ENCODE assay signal across 12 cellular contexts in the genomic region with DNA sequence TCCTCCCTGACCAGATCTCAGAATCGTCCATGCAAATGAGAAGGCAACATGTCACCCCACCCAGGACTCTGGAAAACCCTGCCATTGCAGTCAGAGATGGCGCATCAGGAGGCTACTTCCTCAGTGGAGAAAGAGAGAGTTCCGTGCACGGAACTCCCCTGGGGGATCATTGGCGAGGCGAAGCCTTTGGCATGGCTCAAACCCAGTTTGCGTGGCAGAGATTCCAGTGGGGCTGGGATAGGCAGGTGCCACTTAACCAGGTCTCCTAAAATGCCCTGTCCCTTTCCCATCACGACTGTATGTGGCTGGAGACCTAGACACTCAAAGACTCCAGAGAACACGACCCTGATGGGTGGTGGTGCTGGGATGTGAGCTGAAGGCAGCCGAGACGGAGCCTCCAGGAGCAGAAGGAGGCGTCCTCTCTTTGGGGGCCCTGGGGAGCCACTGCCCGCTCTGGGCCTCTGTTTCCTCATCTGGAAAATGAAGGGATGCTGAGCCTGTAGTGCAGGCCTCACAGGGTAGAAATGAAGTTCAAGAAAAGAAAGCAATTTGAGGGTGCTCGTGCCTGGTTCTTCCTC. TPM values are rescaled to one million over a fixed set of nuclear protein-coding genes. Genes with fewer than 3 reads are reported as not detected.
DNase-seq lines count a peak whose midpoint lies in the region; ATAC-seq and TF ChIP-seq lines count a peak whose summit lies in the region.
"Had no signal": no experiment of that assay in that cellular context is flagged by ENCODE, and none has a peak within 500 bp of the region (broad histone marks: within the 10 kb centered on the region; RNA-seq: fewer than 3 reads in every experiment).

No MANE protein-coding gene starts in this region.

- no peaks in the 10 kb centered on the region for H3K4me1 ChIP-seq in suprapubic skin

- H3K27ac ChIP-seq in KOPT-K1 (ENCODE audit: low read depth, low read length, poor library complexity, severe bottlenecking) (peak overlapping the region; percentile 98), suprapubic skin (no peak overlapping the region)

- peaks cover 72% of the 10 kb centered on the region for H3K36me3 ChIP-seq in KOPT-K1 (ENCODE audit: insufficient read depth, low read length)
- H3K36me3 ChIP-seq in suprapubic skin, result peaks cover 68% of the 10 kb centered on the region

- H3K4me1 Mint-ChIP-seq in activated CD4-positive, alpha-beta T cell treated with anti-CD3 and anti-CD28 coated beads, Interleukin-2, amount 10 ng/mL, durations not matched to agents 24 days and 14 days, result peaks cover 42% of the 10 kb centered on the region
- H3K4me1 Mint-ChIP-seq in dendritic cell treated with granulocyte-macrophage colony-stimulating factor and Interleukin-4, amounts not matched to agents 40 ng/mL and 50 ng/mL, for 4 days (ENCODE audit: low read depth), result peaks cover 40% of the 10 kb centered on the region
- peaks cover 24 to 40% of the 10 kb centered on the region in 2 donors for H3K4me1 Mint-ChIP-seq in stimulated activated naive B cell treated with anti-CD40 and anti-IgM and Interleukin-4, amounts not matched to agents 10 μg/mL and 1 μg/mL and 100 μg/mL, for 72 hours

- H3K4me3 Mint-ChIP-seq in activated CD4-positive, alpha-beta T cell treated with anti-CD3 and anti-CD28 coated beads, Interleukin-2, amount 10 ng/mL, durations not matched to agents 24 days and 14 days, result peak overlapping the region; percentile 95
- no peak overlapping the region for H3K4me3 Mint-ChIP-seq in dendritic cell treated with granulocyte-macrophage colony-stimulating factor and Interleukin-4, amounts not matched to agents 40 ng/mL and 50 ng/mL, for 4 days
- peak overlapping the region; percentile 79 to 80 for H3K4me3 Mint-ChIP-seq in stimulated activated naive B cell treated with anti-CD40 and anti-IgM and Interleukin-4, amounts not matched to agents 10 μg/mL and 1 μg/mL and 100 μg/mL, for 72 hours

- no peaks in the 10 kb centered on the region for H3K9me3 Mint-ChIP-seq in activated CD4-positive, alpha-beta T cell treated with anti-CD3 and anti-CD28 coated beads, Interleukin-2, amount 10 ng/mL, durations not matched to agents 24 days and 14 days
- no peaks in the 10 kb centered on the region for H3K9me3 Mint-ChIP-seq in dendritic cell treated with granulocyte-macrophage colony-stimulating factor and Interleukin-4, amounts not matched to agents 40 ng/mL and 50 ng/mL, for 4 days
- no peaks in the 10 kb centered on the region for H3K9me3 Mint-ChIP-seq in stimulated activated naive B cell treated with anti-CD40 and anti-IgM and Interleukin-4, amounts not matched to agents 10 μg/mL and 1 μg/mL and 100 μg/mL, for 72 hours

- ATAC-seq in stimulated activated naive B cell treated with anti-CD40 and anti-IgM and Interleukin-4, amounts not matched to agents 10 μg/mL and 1 μg/mL and 100 μg/mL, for 72 hours (replicated peaks), result no peak
- ATAC-seq in GM21381 (IDR thresholded peaks at IDR 0.05; ENCODE audit: unreplicated experiment), result no peak

- intact Hi-C loops in activated CD4-positive, alpha-beta T cell treated with anti-CD3 and anti-CD28 coated beads, Interleukin-2, amount 10 ng/mL, durations not matched to agents 24 days and 14 days (cut with micrococcal nuclease), result loop anchor here (1.0 to 2.0 kb wide), 2 partner anchors 9 to 21 kb away; no protein-coding TSS in a partner anchor
- intact Hi-C loops in dendritic cell treated with granulocyte-macrophage colony-stimulating factor and Interleukin-4, amounts not matched to agents 40 ng/mL and 50 ng/mL, for 4 days (cut with micrococcal nuclease), result no loop called here

- WGBS in suprapubic skin, result 86% methylated on average over 7 of the region's 14 CpGs

- TF ChIP-seq EP300 in suprapubic skin (IDR thresholded peaks at IDR 0.05), result no peak

- H3K9me3 ChIP-seq in KOPT-K1 (ENCODE audit: insufficient read depth, low read length, poor library complexity, severe bottlenecking) (peaks cover 6% of the 10 kb centered on the region), suprapubic skin (no peaks in the 10 kb centered on the region)

- peaks cover 42% of the 10 kb centered on the region for H3K36me3 Mint-ChIP-seq in activated CD4-positive, alpha-beta T cell treated with anti-CD3 and anti-CD28 coated beads, Interleukin-2, amount 10 ng/mL, durations not matched to agents 24 days and 14 days (ENCODE audit: low read depth)
- H3K36me3 Mint-ChIP-seq in dendritic cell treated with granulocyte-macrophage colony-stimulating factor and Interleukin-4, amounts not matched to agents 40 ng/mL and 50 ng/mL, for 4 days (ENCODE audit: low read depth), result peaks cover 85% of the 10 kb centered on the region
- H3K36me3 Mint-ChIP-seq in stimulated activated naive B cell treated with anti-CD40 and anti-IgM and Interleukin-4, amounts not matched to agents 10 μg/mL and 1 μg/mL and 100 μg/mL, for 72 hours, result peaks cover 33 to 56% of the 10 kb centered on the region in 2 donors

- no peak for TF ChIP-seq POLR2A in suprapubic skin (IDR thresholded peaks at IDR 0.05)

- no peak overlapping the region for H3K4me3 ChIP-seq in suprapubic skin

- H3K27me3 ChIP-seq in suprapubic skin, result no peaks in the 10 kb centered on the region

- H3K27ac Mint-ChIP-seq in activated CD4-positive, alpha-beta T cell treated with anti-CD3 and anti-CD28 coated beads, Interleukin-2, amount 10 ng/mL, durations not matched to agents 24 days and 14 days, result peak overlapping the region; percentile 100
- H3K27ac Mint-ChIP-seq in dendritic cell treated with granulocyte-macrophage colony-stimulating factor and Interleukin-4, amounts not matched to agents 40 ng/mL and 50 ng/mL, for 4 days, result peak overlapping the region; percentile 61
- peak overlapping the region; percentile 98 for H3K27ac Mint-ChIP-seq in stimulated activated naive B cell treated with anti-CD40 and anti-IgM and Interleukin-4, amounts not matched to agents 10 μg/mL and 1 μg/mL and 100 μg/mL, for 72 hours
- H3K27ac Mint-ChIP-seq: progenitor cell of endocrine pancreas had no signal

- no peak for TF ChIP-seq CTCF in suprapubic skin (IDR thresholded peaks at IDR 0.05)

- DNase-seq in activated CD4-positive, alpha-beta T cell treated with anti-CD3 and anti-CD28 coated beads, Interleukin-2, amount 10 ng/mL, durations not matched to agents 24 days and 14 days, result no peak
- DNase-seq in activated CD4-positive, alpha-beta T cell treated with anti-CD3 and anti-CD28 coated beads for 4 hours, result no peak
- no peak for DNase-seq in stimulated activated naive B cell treated with anti-CD40 and anti-IgM and Interleukin-4, amounts not matched to agents 10 μg/mL and 1 μg/mL and 100 μg/mL, for 72 hours
- no peak for DNase-seq in NCI-H2227 treated with DMSO at 0.1 percent for 48 hours (lab: John Stamatoyannopoulos, UW)
- DNase-seq in suprapubic skin (ENCODE audit: low spot score in 2 of 2), result no peak
- DNase-seq: DMS53, NCI-H510A had no signal

- no peaks in the 10 kb centered on the region for H3K27me3 Mint-ChIP-seq in activated CD4-positive, alpha-beta T cell treated with anti-CD3 and anti-CD28 coated beads, Interleukin-2, amount 10 ng/mL, durations not matched to agents 24 days and 14 days
- no peaks in the 10 kb centered on the region for H3K27me3 Mint-ChIP-seq in dendritic cell treated with granulocyte-macrophage colony-stimulating factor and Interleukin-4, amounts not matched to agents 40 ng/mL and 50 ng/mL, for 4 days
- H3K27me3 Mint-ChIP-seq in stimulated activated naive B cell treated with anti-CD40 and anti-IgM and Interleukin-4, amounts not matched to agents 10 μg/mL and 1 μg/mL and 100 μg/mL, for 72 hours, result no peaks in the 10 kb centered on the region
- H3K27me3 Mint-ChIP-seq: progenitor cell of endocrine pancreas had no signal

RNA-seq across cellular contexts. Expression of a gene that starts 5.0 kb away (rescaled TPM):
- total RNA-seq in activated CD4-positive, alpha-beta T cell treated with anti-CD3 and anti-CD28 coated beads, Interleukin-2, amount 10 ng/mL, durations not matched to agents 24 days and 14 days, result 6.9 TPM in 2 replicates
- not detected for total RNA-seq in suprapubic skin
- total RNA-seq: left lobe of liver had no signal

RNA-seq across cellular contexts. Expression of a gene that starts 55.1 kb away (rescaled TPM):
- total RNA-seq in activated CD4-positive, alpha-beta T cell treated with anti-CD3 and anti-CD28 coated beads, Interleukin-2, amount 10 ng/mL, durations not matched to agents 24 days and 14 days, result 2.5 and 2.6 TPM in 2 replicates
- total RNA-seq in suprapubic skin, result 1 to 10 TPM; 1.7 to 5.1 (median 3.1) TPM

RNA-seq across cellular contexts. Expression of a gene that starts 58.4 kb away (rescaled TPM):
- not detected in 2 replicates for total RNA-seq in activated CD4-positive, alpha-beta T cell treated with anti-CD3 and anti-CD28 coated beads, Interleukin-2, amount 10 ng/mL, durations not matched to agents 24 days and 14 days
- not detected for total RNA-seq in suprapubic skin
- total RNA-seq: progenitor cell of endocrine pancreas had no signal
